In genomic region chr1:43970502-43970901, GRCh38 we compare ENCODE assay signal across 8 cellular contexts. TPM values are rescaled to one million over a fixed set of nuclear protein-coding genes. Genes with fewer than 3 reads are reported as not detected.
A peak's percentile ranks its signal among the peaks of the same experiment; 100 is the strongest.
DNase-seq lines count a peak whose midpoint lies in the region; ATAC-seq and TF ChIP-seq lines count a peak whose summit lies in the region.

No MANE protein-coding gene starts in this region.

- H3K27me3 ChIP-seq in fibroblast of lung (ENCODE audit: control insufficient read depth, insufficient read depth, low read length) = no peaks in the 10 kb centered on the region
- H3K27me3 ChIP-seq in rectal smooth muscle tissue (ENCODE audit: control insufficient read depth, insufficient read depth, low read length) = no peaks in the 10 kb centered on the region

- CTCF ChIA-PET in RWPE1 (lab: Yijun Ruan, JAX) = interaction anchor here (0.6 to 1.1 kb wide), 5 partner anchors 10 to 36 kb away, joined by 3 read pairs; no protein-coding TSS in a partner anchor

- H3K27ac ChIP-seq in RWPE1 (peak overlapping the region; percentile 54), fibroblast of lung (ENCODE audit: insufficient read depth, low read length) (peak overlapping the region; percentile 46), rectal smooth muscle tissue (ENCODE audit: low read depth, low read length) (no peak overlapping the region)

- no peak for TF ChIP-seq CTCF in GM12865 (IDR thresholded peaks at IDR 0.05; ENCODE audit: insufficient read depth, low read depth, low read length, missing control alignments)
- no peak for TF ChIP-seq CTCF in RWPE1 (conservative IDR thresholded peaks at IDR 0.05; ENCODE audit: low read depth)
- TF ChIP-seq CTCF in fibroblast of lung (conservative IDR thresholded peaks at IDR 0.05 in 1 of 2, IDR thresholded peaks at IDR 0.05 in 1 of 2; ENCODE audit: low read depth in 1 of 2, low read length in 2 of 2) = no peak

- H3K36me3 ChIP-seq in fibroblast of lung (ENCODE audit: control insufficient read depth, insufficient read depth, low read length) = peaks cover 6% of the 10 kb centered on the region
- peaks cover 7% of the 10 kb centered on the region for H3K36me3 ChIP-seq in rectal smooth muscle tissue (ENCODE audit: control insufficient read depth, insufficient read depth, low read length)

- H3K9me3 ChIP-seq in fibroblast of lung (ENCODE audit: control insufficient read depth, insufficient read depth, low read depth, low read length) = no peaks in the 10 kb centered on the region

- H3K4me3 ChIP-seq in GM12865 (ENCODE audit: low read depth, low read length) (peak overlapping the region; percentile 71), fibroblast of lung (replicated peaks in 1 of 4; ENCODE audit: control extremely low read depth in 1 of 4, insufficient read depth in 1 of 4, low read depth in 3 of 4, low read length in 4 of 4) (peak overlapping the region; percentile 77 to 97 (median 92)), rectal smooth muscle tissue (ENCODE audit: low read length) (peak overlapping the region; percentile 93)

- H3K4me2 ChIP-seq in fibroblast of lung (ENCODE audit: extremely low read depth, insufficient read depth, low read length) = peak overlapping the region; percentile 57

- H3K4me1 ChIP-seq in fibroblast of lung (ENCODE audit: control insufficient read depth, extremely low read depth, insufficient read depth, low read length) = peaks cover 6% of the 10 kb centered on the region
- peaks cover 5% of the 10 kb centered on the region for H3K4me1 ChIP-seq in rectal smooth muscle tissue (ENCODE audit: control insufficient read depth, insufficient read depth, low read length)

- POLR2A ChIA-PET in RWPE1 (lab: Yijun Ruan, JAX; ENCODE audit: low non-redundant PET) = no interaction called here

- H3K9ac ChIP-seq in fibroblast of lung (ENCODE audit: insufficient read depth, low read length) = peak overlapping the region; percentile 60
- H3K9ac ChIP-seq in rectal smooth muscle tissue (ENCODE audit: low read length) = no peak overlapping the region

- no peak for ATAC-seq in HG02763 (IDR thresholded peaks at IDR 0.05; ENCODE audit: unreplicated experiment)

- DNase-seq in GM12865 (ENCODE audit: low read depth) = no peak
- DNase-seq in RWPE1 (ENCODE audit: low spot score) = no peak
- no peak for DNase-seq in fibroblast of lung (ENCODE audit: low read depth in 2 of 2)
- no peak for DNase-seq in T1000 (lab: John Stamatoyannopoulos, UW)
- DNase-seq in activated CD4-positive, alpha-beta T cell treated with anti-CD3 and anti-CD28 coated beads for 48 hours = no peak
- DNase-seq in NCI-H524 (lab: John Stamatoyannopoulos, UW) = no peak

- H4K20me1 ChIP-seq in fibroblast of lung (ENCODE audit: control insufficient read depth, extremely low read depth, insufficient read depth, low read length) = no peaks in the 10 kb centered on the region

- no peak overlapping the region for H2AFZ ChIP-seq in fibroblast of lung (ENCODE audit: low read length)

- peaks cover 11% of the 10 kb centered on the region for H3K79me2 ChIP-seq in fibroblast of lung (ENCODE audit: control insufficient read depth, insufficient read depth, low read length)

RNA-seq across cellular contexts. Expression of gene DPH2, which starts 0.7 kb away (rescaled TPM):
- 9.1 and 12.8 TPM in 2 replicates for total RNA-seq in fibroblast of lung
- polyA plus RNA-seq in fibroblast of lung = 11.2 and 17.5 TPM in 2 replicates
- 10.7 and 15.7 TPM in 2 replicates for polyA plus RNA-seq in fibroblast of lung (2012)
- polyA minus RNA-seq in fibroblast of lung (ENCODE audit: low replicate concordance) = 38.1 and 39.7 TPM in 2 replicates

RNA-seq across cellular contexts. Expression of gene ATP6V0B, which starts 4.3 kb away (rescaled TPM):
- 102 and 121 TPM in 2 replicates for total RNA-seq in fibroblast of lung
- polyA plus RNA-seq in fibroblast of lung = 83.5 and 89.0 TPM in 2 replicates
- polyA plus RNA-seq in fibroblast of lung (2012) = 57.6 and 91.7 TPM in 2 replicates
- polyA minus RNA-seq in fibroblast of lung (ENCODE audit: low replicate concordance) = 203 and 207 TPM in 2 replicates

RNA-seq across cellular contexts. Expression of gene B4GALT2, which starts 8.5 kb away (rescaled TPM):
- 46.0 and 55.0 TPM in 2 replicates for total RNA-seq in fibroblast of lung
- 40.6 and 40.7 TPM in 2 replicates for polyA plus RNA-seq in fibroblast of lung
- 81.3 and 83.0 TPM in 2 replicates for polyA plus RNA-seq in fibroblast of lung (2012)
- 130 and 150 TPM in 2 replicates for polyA minus RNA-seq in fibroblast of lung (ENCODE audit: low replicate concordance)

RNA-seq across cellular contexts. Expression of gene CCDC24, which starts 20.9 kb away (rescaled TPM):
- 1.0 and 3.5 TPM in 2 replicates for total RNA-seq in fibroblast of lung
- polyA plus RNA-seq in fibroblast of lung = 0.63 and 0.94 TPM in 2 replicates
- 2.9 and 3.4 TPM in 2 replicates for polyA plus RNA-seq in fibroblast of lung (2012)
- polyA minus RNA-seq in fibroblast of lung (ENCODE audit: low replicate concordance) = 2.7 and 2.8 TPM in 2 replicates

RNA-seq across cellular contexts. Expression of gene IPO13, which starts 23.8 kb away (rescaled TPM):
- total RNA-seq in fibroblast of lung = 13.1 and 18.5 TPM in 2 replicates
- 12.8 and 19.1 TPM in 2 replicates for polyA plus RNA-seq in fibroblast of lung
- polyA plus RNA-seq in fibroblast of lung (2012) = 16.7 and 20.3 TPM in 2 replicates
- 115 and 130 TPM in 2 replicates for polyA minus RNA-seq in fibroblast of lung (ENCODE audit: low replicate concordance)
